ENCODE assay signal across 1 cellular context in the genomic region with DNA sequence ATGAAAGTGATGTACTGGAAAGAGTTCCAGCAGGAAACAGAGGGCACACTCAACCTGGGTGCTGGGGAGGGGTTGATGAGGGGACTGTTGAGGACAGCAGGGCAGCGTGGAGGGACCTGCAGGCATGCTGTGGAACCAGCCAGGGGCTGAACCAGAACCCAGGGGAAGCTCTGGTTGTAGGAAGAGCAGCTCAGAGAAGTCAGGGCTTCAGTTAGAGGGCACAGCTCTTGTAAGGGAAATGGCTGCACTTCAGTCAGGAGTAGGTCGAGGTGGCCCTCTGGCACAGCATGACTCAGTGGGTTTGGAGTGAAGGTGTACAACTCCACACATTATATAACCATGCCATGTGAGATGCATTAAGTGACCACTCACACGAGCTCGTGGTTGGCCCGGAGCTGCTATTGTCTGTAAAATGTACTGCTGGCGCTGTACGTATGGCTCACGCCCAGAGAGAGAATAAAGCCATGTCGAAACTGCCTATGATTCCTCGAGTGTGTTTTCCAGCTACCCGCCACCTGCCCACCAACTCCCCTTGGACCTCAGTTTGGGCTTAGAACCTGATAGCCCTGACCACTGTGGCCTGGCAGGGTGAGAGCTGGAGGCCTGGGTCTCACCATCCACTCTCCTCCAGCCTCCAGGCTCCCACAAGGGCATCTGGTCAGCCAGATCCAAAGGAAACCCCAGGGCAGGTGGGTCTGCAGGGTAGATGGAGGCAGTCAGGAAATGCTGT.
TF ChIP-seq lines count a peak whose summit lies in the region.

No MANE protein-coding gene starts in this region.

TF ChIP-seq in H1, 55 proteins besides CTCF, POLR2A, EP300 and RAD21 (continued from another document):
- no peak for TF ChIP-seq JUN (IDR thresholded peaks at IDR 0.05; ENCODE audit: low read depth, low read length)
- no peak for TF ChIP-seq BRCA1 (IDR thresholded peaks at IDR 0.05; ENCODE audit: low read depth, low read length)
- TF ChIP-seq TEAD4 (IDR thresholded peaks at IDR 0.05; ENCODE audit: low read depth, low read length), result no peak
- TF ChIP-seq CBX5 (IDR thresholded peaks at IDR 0.05; ENCODE audit: low read depth, low read length), result no peak
- TF ChIP-seq SP4 (IDR thresholded peaks at IDR 0.05; ENCODE audit: low read length), result no peak
- TF ChIP-seq CEBPB (IDR thresholded peaks at IDR 0.05; ENCODE audit: low read depth, low read length), result no peak
